In the genomic region with DNA sequence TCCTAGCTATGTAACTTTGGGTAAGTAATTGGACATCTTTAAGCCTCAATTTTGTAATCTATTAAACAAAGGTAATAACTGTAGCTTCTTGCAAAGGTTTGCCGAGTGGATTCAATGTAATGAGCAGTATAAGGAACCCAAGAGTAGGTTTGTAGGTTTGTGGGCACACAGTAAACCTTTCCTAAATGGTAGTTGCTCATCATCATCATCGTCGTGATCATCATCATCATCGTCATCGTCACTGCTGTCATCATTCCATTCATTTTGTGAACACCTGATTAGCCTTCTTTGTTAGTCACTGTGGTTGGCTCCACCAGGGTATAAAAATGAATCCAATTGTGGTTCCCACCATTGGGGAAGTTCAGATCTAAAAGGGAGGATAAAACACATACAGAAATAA, we compare ENCODE assay signal across 29 cellular contexts.
"Had no signal": no experiment of that assay in that cellular context is flagged by ENCODE, and none has a peak within 500 bp of the region (broad histone marks: within the 10 kb centered on the region; RNA-seq: fewer than 3 reads in every experiment).

No MANE protein-coding gene starts in this region.

- H3K27ac ChIP-seq: stomach, suprapubic skin, testis, thoracic aorta, thyroid gland, tibial artery, tibial nerve, transverse colon, upper lobe of left lung, upper lobe of right lung, uterus, vagina had no signal

- H3K9me3 Mint-ChIP-seq: stimulated activated naive CD8-positive, alpha-beta T cell treated with anti-CD3 and anti-CD28 coated beads, Interleukin-15, Interleukin-2, amounts not matched to agents 100 ng/mL and 50 ng/mL, for 24 hours; type B pancreatic cell had no signal

- H3K4me3 Mint-ChIP-seq: stimulated activated effector memory CD8-positive, alpha-beta T cell treated with anti-CD3 and anti-CD28 coated beads, Interleukin-12 subunit alpha, Interleukin-12 subunit beta, amount 100 ng/mL, for 72 hours; stimulated activated memory B cell treated with anti-CD40 and anti-IgM and Interleukin-4, amounts not matched to agents 10 μg/mL and 1 μg/mL and 100 μg/mL, for 72 hours; stimulated activated naive B cell treated with anti-CD40 and anti-IgM and Interleukin-4, amounts not matched to agents 10 μg/mL and 1 μg/mL and 100 μg/mL, for 72 hours; stimulated activated naive CD8-positive, alpha-beta T cell treated with anti-CD3 and anti-CD28 coated beads, Interleukin-15, amount 100 ng/mL, for 72 hours; stimulated activated naive CD8-positive, alpha-beta T cell treated with anti-CD3 and anti-CD28 coated beads, Interleukin-15, Interleukin-2, amounts not matched to agents 100 ng/mL and 50 ng/mL, for 24 hours; type B pancreatic cell had no signal

- H3K9me3 ChIP-seq: stomach, suprapubic skin, testis, thoracic aorta, thyroid gland, tibial artery, tibial nerve, transverse colon, upper lobe of left lung, upper lobe of right lung, uterus, vagina had no signal

- FAIRE-seq: urothelium cell line had no signal

- ATAC-seq: stimulated activated effector memory CD8-positive, alpha-beta T cell treated with anti-CD3 and anti-CD28 coated beads, Interleukin-12 subunit alpha, Interleukin-12 subunit beta, amount 100 ng/mL, for 72 hours; stimulated activated naive B cell treated with anti-CD40 and anti-IgM and Interleukin-4, amounts not matched to agents 10 μg/mL and 1 μg/mL and 100 μg/mL, for 72 hours; stimulated activated naive CD8-positive, alpha-beta T cell treated with anti-CD3 and anti-CD28 coated beads, Interleukin-15, amount 100 ng/mL, for 72 hours; stimulated activated naive CD8-positive, alpha-beta T cell treated with anti-CD3 and anti-CD28 coated beads, Interleukin-15, Interleukin-2, amounts not matched to agents 100 U/mL and 50 U/mL, for 24 hours; upper lobe of right lung had no signal

- H3K36me3 Mint-ChIP-seq: stimulated activated effector memory CD8-positive, alpha-beta T cell treated with anti-CD3 and anti-CD28 coated beads, Interleukin-12 subunit alpha, Interleukin-12 subunit beta, amount 100 ng/mL, for 72 hours; stimulated activated memory B cell treated with anti-CD40 and anti-IgM and Interleukin-4, amounts not matched to agents 10 μg/mL and 1 μg/mL and 100 μg/mL, for 72 hours; stimulated activated naive B cell treated with anti-CD40 and anti-IgM and Interleukin-4, amounts not matched to agents 10 μg/mL and 1 μg/mL and 100 μg/mL, for 72 hours; type B pancreatic cell had no signal

- H3K27me3 Mint-ChIP-seq: stimulated activated memory B cell treated with anti-CD40 and anti-IgM and Interleukin-4, amounts not matched to agents 10 μg/mL and 1 μg/mL and 100 μg/mL, for 72 hours; stimulated activated naive B cell treated with anti-CD40 and anti-IgM and Interleukin-4, amounts not matched to agents 10 μg/mL and 1 μg/mL and 100 μg/mL, for 72 hours; stimulated activated naive CD8-positive, alpha-beta T cell treated with anti-CD3 and anti-CD28 coated beads, Interleukin-15, amount 100 ng/mL, for 72 hours; stimulated activated naive CD8-positive, alpha-beta T cell treated with anti-CD3 and anti-CD28 coated beads, Interleukin-15, Interleukin-2, amounts not matched to agents 100 ng/mL and 50 ng/mL, for 24 hours had no signal

- H3K36me3 ChIP-seq: stomach, suprapubic skin, thoracic aorta, thyroid gland, tibial artery, tibial nerve, transverse colon, upper lobe of left lung, upper lobe of right lung, uterus, vagina had no signal

- H3K27me3 ChIP-seq: suprapubic skin, testis, thyroid gland, tibial artery, tibial nerve, transverse colon, upper lobe of left lung, upper lobe of right lung, uterus, vagina had no signal

- H3K4me3 ChIP-seq: stomach, suprapubic skin, testis, thoracic aorta, thyroid gland, tibial artery, tibial nerve, transverse colon, upper lobe of left lung, upper lobe of right lung, uterus, vagina had no signal

- DNase-seq: stimulated activated CD4-positive, alpha-beta T cell treated with anti-CD3 and anti-CD28 coated beads, Interleukin-2, amount 100 ng/mL, for 48 hours; stimulated activated CD4-positive, alpha-beta T cell treated with anti-CD3 and anti-CD28 coated beads, Interleukin-4, amount 100 ng/mL, for 1 hour; stimulated activated CD4-positive, alpha-beta T cell treated with anti-CD3 and anti-CD28 coated beads, Interleukin-4, amount 100 ng/mL, for 24 hours; stimulated activated CD4-positive, alpha-beta T cell treated with anti-CD3 and anti-CD28 coated beads, Interleukin-4, amount 100 ng/mL, for 4 hours; stimulated activated CD8-positive, alpha-beta memory T cell treated with anti-CD3 and anti-CD28 coated beads, Interleukin-4, amount 100 ng/mL, for 48 hours; stimulated activated naive B cell treated with anti-CD40 and anti-IgM and Interleukin-4, amounts not matched to agents 10 μg/mL and 1 μg/mL and 100 μg/mL, for 72 hours; stimulated activated naive CD4-positive, alpha-beta T cell; stimulated activated naive CD4-positive, alpha-beta T cell treated with Interleukin-2 at 50 U/mL for 16 hours; stimulated activated naive CD8-positive, alpha-beta T cell treated with anti-CD3 and anti-CD28 coated beads, Interleukin-15, amount 100 ng/mL, for 72 hours; stimulated activated naive CD8-positive, alpha-beta T cell treated with anti-CD3 and anti-CD28 coated beads, Interleukin-15, Interleukin-2, amounts not matched to agents 100 U/mL and 50 U/mL, for 24 hours; stomach; substantia nigra; testis; thyroid gland; tibial artery; transverse colon; trophoblast cell; upper lobe of left lung; upper lobe of right lung; uterus had no signal

- H3K27ac Mint-ChIP-seq: stimulated activated effector memory CD8-positive, alpha-beta T cell treated with anti-CD3 and anti-CD28 coated beads, Interleukin-12 subunit alpha, Interleukin-12 subunit beta, amount 100 ng/mL, for 72 hours; stimulated activated memory B cell treated with anti-CD40 and anti-IgM and Interleukin-4, amounts not matched to agents 10 μg/mL and 1 μg/mL and 100 μg/mL, for 72 hours; stimulated activated naive B cell treated with anti-CD40 and anti-IgM and Interleukin-4, amounts not matched to agents 10 μg/mL and 1 μg/mL and 100 μg/mL, for 72 hours; stimulated activated naive CD8-positive, alpha-beta T cell treated with anti-CD3 and anti-CD28 coated beads, Interleukin-15, amount 100 ng/mL, for 72 hours; stimulated activated naive CD8-positive, alpha-beta T cell treated with anti-CD3 and anti-CD28 coated beads, Interleukin-15, Interleukin-2, amounts not matched to agents 100 ng/mL and 50 ng/mL, for 24 hours; type B pancreatic cell had no signal

- H3K4me1 ChIP-seq: stomach, suprapubic skin, testis, thyroid gland, tibial artery, transverse colon, upper lobe of left lung, upper lobe of right lung, uterus, vagina had no signal

- H3K4me1 Mint-ChIP-seq: stimulated activated effector memory CD8-positive, alpha-beta T cell treated with anti-CD3 and anti-CD28 coated beads, Interleukin-12 subunit alpha, Interleukin-12 subunit beta, amount 100 ng/mL, for 72 hours; stimulated activated memory B cell treated with anti-CD40 and anti-IgM and Interleukin-4, amounts not matched to agents 10 μg/mL and 1 μg/mL and 100 μg/mL, for 72 hours; stimulated activated naive B cell treated with anti-CD40 and anti-IgM and Interleukin-4, amounts not matched to agents 10 μg/mL and 1 μg/mL and 100 μg/mL, for 72 hours; stimulated activated naive CD8-positive, alpha-beta T cell treated with anti-CD3 and anti-CD28 coated beads, Interleukin-15, amount 100 ng/mL, for 72 hours had no signal
